ENCODE assay signal across 8 cellular contexts in genomic region chr3:196867155-196867506, GRCh38. TPM values are rescaled to one million over a fixed set of nuclear protein-coding genes. Genes with fewer than 3 reads are reported as not detected.
DNase-seq lines count a peak whose midpoint lies in the region; ATAC-seq and TF ChIP-seq lines count a peak whose summit lies in the region.

No MANE protein-coding gene starts in this region.

- DNase-seq in NCI-H2171 treated with DMSO at 0.1 percent for 48 hours (lab: John Stamatoyannopoulos, UW) (peak; percentile 64), NCI-H2171 (lab: John Stamatoyannopoulos, UW) (no peak), T-helper 17 cell (no peak), glutamatergic neuron (no peak), dedifferentiated amniotic fluid mesenchymal stem cell (ENCODE audit: extremely low spot score) (no peak)
- DNase-seq in stimulated activated effector memory CD8-positive, alpha-beta T cell treated with anti-CD3 and anti-CD28 coated beads, Interleukin-12 subunit alpha, Interleukin-12 subunit beta, amount 100 ng/mL, for 72 hours (ENCODE audit: low spot score in 2 of 2): no peak

- TF ChIP-seq CTCF in glutamatergic neuron (IDR thresholded peaks at IDR 0.05; ENCODE audit: partially characterized antibody, unreplicated experiment): no peak

- no peak for ATAC-seq in T-helper 17 cell
- ATAC-seq in stimulated activated effector memory CD8-positive, alpha-beta T cell treated with anti-CD3 and anti-CD28 coated beads, Interleukin-12 subunit alpha, Interleukin-12 subunit beta, amount 100 ng/mL, for 72 hours: no peak
- ATAC-seq in GM18870 (IDR thresholded peaks at IDR 0.05; ENCODE audit: unreplicated experiment): no peak
- ATAC-seq in GM21423 (IDR thresholded peaks at IDR 0.05; ENCODE audit: unreplicated experiment): no peak

- peak overlapping the region; percentile 92 for H3K4me3 Mint-ChIP-seq in T-helper 17 cell
- peak overlapping the region; percentile 88 for H3K4me3 Mint-ChIP-seq in glutamatergic neuron (ENCODE audit: unreplicated experiment)
- peak overlapping the region; percentile 86 for H3K4me3 Mint-ChIP-seq in stimulated activated effector memory CD8-positive, alpha-beta T cell treated with anti-CD3 and anti-CD28 coated beads, Interleukin-12 subunit alpha, Interleukin-12 subunit beta, amount 100 ng/mL, for 72 hours

- H3K9me3 Mint-ChIP-seq in glutamatergic neuron (ENCODE audit: unreplicated experiment): peaks cover 5% of the 10 kb centered on the region
- H3K9me3 Mint-ChIP-seq in stimulated activated effector memory CD8-positive, alpha-beta T cell treated with anti-CD3 and anti-CD28 coated beads, Interleukin-12 subunit alpha, Interleukin-12 subunit beta, amount 100 ng/mL, for 72 hours: no peaks in the 10 kb centered on the region

- H3K27me3 Mint-ChIP-seq in T-helper 17 cell: no peaks in the 10 kb centered on the region
- peaks cover 10% of the 10 kb centered on the region for H3K27me3 Mint-ChIP-seq in glutamatergic neuron (ENCODE audit: unreplicated experiment)

- H3K9me3 ChIP-seq in T-helper 17 cell (ENCODE audit: control insufficient read depth, low read length, poor library complexity, severe bottlenecking): no peaks in the 10 kb centered on the region

- H3K27ac Mint-ChIP-seq in T-helper 17 cell (peak overlapping the region; percentile 91), glutamatergic neuron (ENCODE audit: unreplicated experiment) (peak overlapping the region; percentile 96)
- H3K27ac Mint-ChIP-seq in stimulated activated effector memory CD8-positive, alpha-beta T cell treated with anti-CD3 and anti-CD28 coated beads, Interleukin-12 subunit alpha, Interleukin-12 subunit beta, amount 100 ng/mL, for 72 hours: peak overlapping the region; percentile 86

- H3K36me3 Mint-ChIP-seq in T-helper 17 cell (ENCODE audit: low read depth): no peaks in the 10 kb centered on the region
- H3K36me3 Mint-ChIP-seq in glutamatergic neuron (ENCODE audit: unreplicated experiment): no peaks in the 10 kb centered on the region
- peaks cover 22% of the 10 kb centered on the region for H3K36me3 Mint-ChIP-seq in stimulated activated effector memory CD8-positive, alpha-beta T cell treated with anti-CD3 and anti-CD28 coated beads, Interleukin-12 subunit alpha, Interleukin-12 subunit beta, amount 100 ng/mL, for 72 hours

- H3K4me1 Mint-ChIP-seq in T-helper 17 cell (peaks cover 10% of the 10 kb centered on the region), glutamatergic neuron (ENCODE audit: low read depth, unreplicated experiment) (peaks cover 2% of the 10 kb centered on the region)
- peaks cover 14% of the 10 kb centered on the region for H3K4me1 Mint-ChIP-seq in stimulated activated effector memory CD8-positive, alpha-beta T cell treated with anti-CD3 and anti-CD28 coated beads, Interleukin-12 subunit alpha, Interleukin-12 subunit beta, amount 100 ng/mL, for 72 hours

RNA-seq across cellular contexts. Expression of gene SENP5, which starts 0.6 kb away (rescaled TPM):
- total RNA-seq in T-helper 17 cell (10 to 100 TPM; 59.3 to 65.5 TPM), glutamatergic neuron (ENCODE audit: unreplicated experiment) (49.6 TPM)
